In genomic region chr10:102542800-102543418, GRCh38 we compare ENCODE assay signal across 19 cellular contexts. TPM values are rescaled to one million over a fixed set of nuclear protein-coding genes. Genes with fewer than 3 reads are reported as not detected.
DNase-seq lines count a peak whose midpoint lies in the region; ATAC-seq, FAIRE-seq and TF ChIP-seq lines count a peak whose summit lies in the region.
"Had no signal": no experiment of that assay in that cellular context is flagged by ENCODE, and none has a peak within 500 bp of the region (broad histone marks: within the 10 kb centered on the region; RNA-seq: fewer than 3 reads in every experiment).

No MANE protein-coding gene starts in this region.

- H3K27me3 Mint-ChIP-seq in T-helper 17 cell = no peaks in the 10 kb centered on the region
- no peaks in the 10 kb centered on the region for H3K27me3 Mint-ChIP-seq in type B pancreatic cell
- H3K27me3 Mint-ChIP-seq: activated naive CD4-positive, alpha-beta T cell treated with anti-CD3 and anti-CD28 coated beads, Interleukin-2, amount 50 U/mL, for 24 hours; memory B cell had no signal

- TF ChIP-seq EP300 in HepG2 (IDR thresholded peaks at IDR 0.05; ENCODE audit: low read depth in 2 of 2, low read length in 2 of 2) (no peak), HepG2 (CRISPR knock-in tag; IDR thresholded peaks at IDR 0.05; ENCODE audit: borderline replicate concordance) (no peak)

- no peaks in the 10 kb centered on the region for H3K9me3 Mint-ChIP-seq in type B pancreatic cell
- H3K9me3 Mint-ChIP-seq: activated naive CD4-positive, alpha-beta T cell treated with anti-CD3 and anti-CD28 coated beads, Interleukin-2, amount 50 U/mL, for 24 hours; memory B cell; nephron had no signal

- H3K4me2 ChIP-seq in HepG2 (ENCODE audit: low read depth, low read length) = no peak overlapping the region

- 95% methylated on average over 8 of the region's 8 CpGs for WGBS in HepG2 (ENCODE audit: low lambda C conversion rate)
- WGBS in right lobe of liver (ENCODE audit: insufficient coverage, low coverage, low lambda C conversion rate, missing lambda C conversion rate) = 80% methylated on average over 6 of the region's 8 CpGs

- H3K4me1 Mint-ChIP-seq in T-helper 17 cell (peaks cover 14% of the 10 kb centered on the region), type B pancreatic cell (ENCODE audit: unreplicated experiment) (peaks cover 7% of the 10 kb centered on the region)
- H3K4me1 Mint-ChIP-seq: activated naive CD4-positive, alpha-beta T cell treated with anti-CD3 and anti-CD28 coated beads, Interleukin-2, amount 50 U/mL, for 24 hours had no signal

- no peak overlapping the region for H2AFZ ChIP-seq in HepG2 (ENCODE audit: low read length)

- in situ Hi-C loops in HepG2 (cut with HindIII; ENCODE audit: extremely low pct_ligation_motif_present, low pct_unique_long_range_greater_than_20kb) = no loop called here

- no TSS peak for BruUV-seq in HepG2 (replicated peaks; lab: Mats Ljungman, UMichigan)

- no peaks in the 10 kb centered on the region for H3K79me2 ChIP-seq in HepG2 (ENCODE audit: insufficient read depth, low read length)

- no peaks in the 10 kb centered on the region for H3K27me3 ChIP-seq in HepG2 (ENCODE audit: control insufficient read depth in 1 of 2, insufficient read depth in 2 of 2, low read length in 2 of 2)
- H3K27me3 ChIP-seq in right lobe of liver = no peaks in the 10 kb centered on the region
- H3K27me3 ChIP-seq: vagina had no signal

- no peaks in the 10 kb centered on the region for H3K36me3 Mint-ChIP-seq in T-helper 17 cell (ENCODE audit: low read depth)
- H3K36me3 Mint-ChIP-seq in type B pancreatic cell = no peaks in the 10 kb centered on the region

- DNase-seq in HepG2 (ENCODE audit: low spot score) (no peak), right lobe of liver (no peak), T-helper 17 cell (no peak), epithelial cell of esophagus (ENCODE audit: low read depth) (peak; percentile 40), iPS-NIHi7 (ENCODE audit: extremely low spot score) (no peak), type B pancreatic cell (ENCODE audit: extremely low spot score, unreplicated experiment) (no peak)
- DNase-seq: activated CD4-positive, alpha-beta T cell treated with anti-CD3 and anti-CD28 coated beads for 1 hour; activated CD8-positive, alpha-beta memory T cell treated with anti-CD3 and anti-CD28 coated beads, Interleukin-2, amount 50 U/mL, for 4 hours; MM.1S; NCI-H1694 treated with DMSO at 0.1 percent for 48 hours; NCI-H446; SHP77 had no signal

- no peak for FAIRE-seq in HepG2 (lab: Jason Lieb, UNC)
- FAIRE-seq: GM19239 had no signal

- no peaks in the 10 kb centered on the region for H4K20me1 ChIP-seq in HepG2 (ENCODE audit: insufficient read depth, low read length)

- no peak for TF ChIP-seq RAD21 in HepG2 (CRISPR knock-in tag; IDR thresholded peaks at IDR 0.05)

- peak overlapping the region; percentile 88 for H3K27ac Mint-ChIP-seq in T-helper 17 cell
- no peak overlapping the region for H3K27ac Mint-ChIP-seq in type B pancreatic cell
- H3K27ac Mint-ChIP-seq: activated naive CD4-positive, alpha-beta T cell treated with anti-CD3 and anti-CD28 coated beads, Interleukin-2, amount 50 U/mL, for 24 hours; memory B cell; nephron had no signal

- CTCF ChIA-PET in HepG2 (lab: Yijun Ruan, JAX; ENCODE audit: low intra/inter-chr PET ratio, low total read pairs) = no interaction called here

- H3K27ac ChIP-seq in HepG2 (ENCODE audit: extremely low read length, insufficient read depth, low read length) (no peak overlapping the region), right lobe of liver (no peak overlapping the region)
- H3K27ac ChIP-seq: vagina had no signal

- H3K4me1 ChIP-seq in HepG2 (ENCODE audit: insufficient read depth, low read length) = peaks cover 11% of the 10 kb centered on the region
- H3K4me1 ChIP-seq in right lobe of liver = no peaks in the 10 kb centered on the region

- H3K9me3 ChIP-seq in HepG2 (ENCODE audit: low read length) (no peaks in the 10 kb centered on the region), right lobe of liver (no peaks in the 10 kb centered on the region), T-helper 17 cell (ENCODE audit: control insufficient read depth, low read length, poor library complexity, severe bottlenecking) (no peaks in the 10 kb centered on the region)
- H3K9me3 ChIP-seq: vagina had no signal

- TF ChIP-seq CTCF in HepG2 (CRISPR knock-in tag; IDR thresholded peaks at IDR 0.05) = no peak
- TF ChIP-seq CTCF in right lobe of liver (IDR thresholded peaks at IDR 0.05) = no peak
- TF ChIP-seq CTCF in epithelial cell of esophagus (IDR thresholded peaks at IDR 0.05; ENCODE audit: insufficient read depth, low read depth, low read length, missing control alignments) = no peak
- no peak for TF ChIP-seq CTCF in type B pancreatic cell (conservative IDR thresholded peaks at IDR 0.05)

- no peaks in the 10 kb centered on the region for H3K36me3 ChIP-seq in HepG2 (replicated peaks in 1 of 2; ENCODE audit: control insufficient read depth in 1 of 2, insufficient read depth in 2 of 2, low read length in 2 of 2)
- no peaks in the 10 kb centered on the region for H3K36me3 ChIP-seq in right lobe of liver
- H3K36me3 ChIP-seq: vagina had no signal

- H3K4me3 ChIP-seq in HepG2 (replicated peaks in 1 of 3; ENCODE audit: insufficient read depth in 1 of 3, low read depth in 2 of 3, low read length in 3 of 3) (no peak overlapping the region), right lobe of liver (no peak overlapping the region), epithelial cell of esophagus (ENCODE audit: low read length) (no peak overlapping the region)
- H3K4me3 ChIP-seq: vagina had no signal

- intact Hi-C loops in HepG2 (cut with micrococcal nuclease; ENCODE audit: unreplicated experiment) (no loop called here), right lobe of liver (cut with DNase I) (no loop called here)

- POLR2A ChIA-PET in HepG2 (lab: Yijun Ruan, JAX) = no interaction called here

- H3K9ac ChIP-seq in HepG2 (ENCODE audit: insufficient read depth, low read depth, low read length) = no peak overlapping the region

- ATAC-seq in HepG2 = no peak
- ATAC-seq in right lobe of liver = no peak
- ATAC-seq in T-helper 17 cell = no peak
- ATAC-seq in HG03097 (IDR thresholded peaks at IDR 0.05; ENCODE audit: low FRiP score, unreplicated experiment) = no peak
- ATAC-seq in HG02678 (IDR thresholded peaks at IDR 0.05; ENCODE audit: unreplicated experiment) = no peak

- H3K4me3 Mint-ChIP-seq in T-helper 17 cell (no peak overlapping the region), type B pancreatic cell (no peak overlapping the region)
- H3K4me3 Mint-ChIP-seq: activated naive CD4-positive, alpha-beta T cell treated with anti-CD3 and anti-CD28 coated beads, Interleukin-2, amount 50 U/mL, for 24 hours; memory B cell; nephron had no signal

- TF ChIP-seq POLR2A in HepG2 (IDR thresholded peaks at IDR 0.05; ENCODE audit: insufficient read depth in 1 of 2, low read depth in 2 of 2, low read length in 2 of 2) (no peak), right lobe of liver (IDR thresholded peaks at IDR 0.05) (no peak)

RNA-seq across cellular contexts. Expression of gene SUFU, which starts 39.1 kb away (rescaled TPM):
- 2.9 and 4.0 TPM in 2 replicates for total RNA-seq in HepG2 (2016; rRNA removed; fragmentation: Illumina TruSeq; extraction: Trizol)
- total RNA-seq in HepG2 (2016; cell fraction: cytosol; rRNA removed; fragmentation: Illumina TruSeq; extraction: Trizol; ENCODE audit: low read depth) = 0.61 and 1.5 TPM in 2 replicates
- total RNA-seq in HepG2 (2016; cell fraction: insoluble cytoplasmic fraction; rRNA removed; fragmentation: Illumina TruSeq; extraction: Trizol) = 2.6 and 3.8 TPM in 2 replicates
- total RNA-seq in HepG2 (2016; cell fraction: membrane; rRNA removed; fragmentation: Illumina TruSeq; extraction: Trizol) = 1.7 and 1.8 TPM in 2 replicates
- 3.5 and 3.9 TPM in 2 replicates for total RNA-seq in HepG2 (2016; cell fraction: nucleus; rRNA removed; fragmentation: Illumina TruSeq; extraction: Trizol)
- polyA plus RNA-seq in HepG2 (2011; rRNA removed) = 5.5 and 6.7 TPM in 2 replicates
- polyA plus RNA-seq in HepG2 (2011; cell fraction: cytosol; rRNA removed) = 4.9 and 5.6 TPM in 2 replicates
- 5.9 and 6.9 TPM in 2 replicates for polyA plus RNA-seq in HepG2 (2011; cell fraction: nucleus; rRNA removed)
- polyA plus RNA-seq in HepG2 (2012) = 5.4 and 5.8 TPM in 2 replicates
- polyA plus RNA-seq in HepG2 (2016; cell fraction: cytosol; fragmentation: Illumina TruSeq; extraction: Trizol; ENCODE audit: low read depth) = 0.36 and 0.45 TPM in 2 replicates
- polyA plus RNA-seq in HepG2 (2016; cell fraction: insoluble cytoplasmic fraction; fragmentation: Illumina TruSeq; extraction: Trizol; ENCODE audit: low read depth) = 5.4 and 6.5 TPM in 2 replicates
- polyA plus RNA-seq in HepG2 (2016; cell fraction: membrane; fragmentation: Illumina TruSeq; extraction: Trizol; ENCODE audit: low read depth) = 1.2 and 1.4 TPM in 2 replicates
- 5.6 and 7.3 TPM in 2 replicates for polyA plus RNA-seq in HepG2 (2016; cell fraction: nucleus; fragmentation: Illumina TruSeq; extraction: Trizol; ENCODE audit: insufficient read depth, low read depth)
- 8.4 and 12.3 TPM in 2 replicates for polyA minus RNA-seq in HepG2 (2011; rRNA and poly(A)+ RNA removed; ENCODE audit: low replicate concordance)
- 4.6 and 5.1 TPM in 2 replicates for polyA minus RNA-seq in HepG2 (2011; cell fraction: cytosol; rRNA and poly(A)+ RNA removed)
- 4.8 and 5.7 TPM in 2 replicates for polyA minus RNA-seq in HepG2 (2011; cell fraction: nucleus; rRNA and poly(A)+ RNA removed)
- total RNA-seq in right lobe of liver = 1 to 10 TPM; 4.2 to 6.2 (median 5.1) TPM
- 10 to 100 TPM; 14.4 to 16.4 TPM for total RNA-seq in T-helper 17 cell
- 18.5 and 29.4 TPM in 2 replicates for total RNA-seq in type B pancreatic cell (ENCODE audit: low replicate concordance)

RNA-seq across cellular contexts. Expression of gene ACTR1A, which starts 40.4 kb away (rescaled TPM):
- total RNA-seq in HepG2 (2016; rRNA removed; fragmentation: Illumina TruSeq; extraction: Trizol) (62.8 and 69.4 TPM in 2 replicates), right lobe of liver (10 to 100 TPM; 25.6 to 47.9 (median 31.3) TPM), T-helper 17 cell (10 to 100 TPM; 57.5 to 58.0 TPM), type B pancreatic cell (ENCODE audit: low replicate concordance) (73.1 and 95.4 TPM in 2 replicates)
- total RNA-seq in HepG2 (2016; cell fraction: cytosol; rRNA removed; fragmentation: Illumina TruSeq; extraction: Trizol; ENCODE audit: low read depth) = 14.7 and 16.3 TPM in 2 replicates
- 63.0 and 73.2 TPM in 2 replicates for total RNA-seq in HepG2 (2016; cell fraction: insoluble cytoplasmic fraction; rRNA removed; fragmentation: Illumina TruSeq; extraction: Trizol)
- total RNA-seq in HepG2 (2016; cell fraction: membrane; rRNA removed; fragmentation: Illumina TruSeq; extraction: Trizol) = 32.7 and 37.9 TPM in 2 replicates
- 35.2 and 40.1 TPM in 2 replicates for total RNA-seq in HepG2 (2016; cell fraction: nucleus; rRNA removed; fragmentation: Illumina TruSeq; extraction: Trizol)
- polyA plus RNA-seq in HepG2 (2011; rRNA removed) = 59.6 and 75.9 TPM in 2 replicates
- 51.7 and 56.1 TPM in 2 replicates for polyA plus RNA-seq in HepG2 (2011; cell fraction: cytosol; rRNA removed)
- polyA plus RNA-seq in HepG2 (2011; cell fraction: nucleus; rRNA removed) = 46.8 and 55.9 TPM in 2 replicates
- polyA plus RNA-seq in HepG2 (2012) = 33.3 and 42.9 TPM in 2 replicates
- 13.4 and 14.5 TPM in 2 replicates for polyA plus RNA-seq in HepG2 (2016; cell fraction: cytosol; fragmentation: Illumina TruSeq; extraction: Trizol; ENCODE audit: low read depth)
- 64.8 and 71.3 TPM in 2 replicates for polyA plus RNA-seq in HepG2 (2016; cell fraction: insoluble cytoplasmic fraction; fragmentation: Illumina TruSeq; extraction: Trizol; ENCODE audit: low read depth)
- 24.6 and 24.8 TPM in 2 replicates for polyA plus RNA-seq in HepG2 (2016; cell fraction: membrane; fragmentation: Illumina TruSeq; extraction: Trizol; ENCODE audit: low read depth)
- polyA plus RNA-seq in HepG2 (2016; cell fraction: nucleus; fragmentation: Illumina TruSeq; extraction: Trizol; ENCODE audit: insufficient read depth, low read depth) = 49.5 and 54.0 TPM in 2 replicates
- polyA minus RNA-seq in HepG2 (2011; rRNA and poly(A)+ RNA removed; ENCODE audit: low replicate concordance) = 150 and 215 TPM in 2 replicates
- 37.5 and 44.2 TPM in 2 replicates for polyA minus RNA-seq in HepG2 (2011; cell fraction: cytosol; rRNA and poly(A)+ RNA removed)
- polyA minus RNA-seq in HepG2 (2011; cell fraction: nucleus; rRNA and poly(A)+ RNA removed) = 29.6 and 42.6 TPM in 2 replicates
